Comparison of ENCODE assay signal across 8 cellular contexts in the genomic region with DNA sequence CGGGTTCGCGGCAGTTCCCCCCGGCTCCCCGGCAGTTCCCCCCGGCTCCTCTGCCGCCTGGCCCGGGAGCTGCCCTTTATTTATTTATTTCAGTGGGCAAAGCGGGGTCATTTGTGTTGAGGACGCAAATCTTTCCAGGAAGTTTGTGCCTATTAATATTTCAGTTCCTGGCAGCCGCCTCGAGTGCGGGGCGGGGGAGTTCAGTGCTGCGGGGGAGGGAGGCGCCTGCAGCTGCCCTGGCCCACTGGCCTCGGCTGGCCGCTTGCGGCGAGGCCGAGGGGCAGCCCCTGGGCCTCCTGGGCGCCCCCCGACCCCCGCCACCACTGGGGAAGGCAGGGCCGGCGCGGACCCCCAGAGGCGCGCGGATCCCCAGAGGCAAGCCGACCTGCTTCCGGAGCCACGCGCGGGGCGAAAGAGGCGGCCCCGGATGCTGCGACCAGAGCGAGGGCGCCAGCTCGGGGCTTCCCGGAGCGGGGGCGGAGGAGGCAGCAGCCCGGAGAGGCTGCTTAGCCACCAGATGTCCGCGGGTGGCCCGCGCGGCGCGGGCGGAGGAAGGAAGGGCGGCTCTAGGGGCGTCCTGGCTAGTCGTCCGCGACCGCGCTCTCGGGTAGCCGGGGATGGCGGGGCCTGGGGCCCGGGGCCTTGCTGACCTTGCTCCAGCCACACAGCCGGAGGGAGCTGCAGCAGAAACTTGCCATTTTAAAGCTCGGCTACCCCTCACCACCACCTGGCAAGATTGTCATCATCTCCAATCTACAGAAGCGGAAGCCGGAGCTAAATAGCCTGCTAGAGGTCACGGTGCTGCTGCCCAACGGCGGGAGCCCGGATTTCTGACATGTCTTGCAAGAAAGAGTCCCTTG. TPM values are rescaled to one million over a fixed set of nuclear protein-coding genes. Genes with fewer than 3 reads are reported as not detected.
A peak's percentile ranks its signal among the peaks of the same experiment; 100 is the strongest.
DNase-seq lines count a peak whose midpoint lies in the region; ATAC-seq lines count a peak whose summit lies in the region.

No MANE protein-coding gene starts in this region.

- no peak overlapping the region for H3K23ac ChIP-seq in trophoblast cell (ENCODE audit: low read length)

- peak overlapping the region; percentile 80 for H4K12ac ChIP-seq in trophoblast cell (ENCODE audit: low read depth, low read length)

- peak overlapping the region; percentile 60 for H3K18ac ChIP-seq in trophoblast cell (ENCODE audit: low read length)

- no peaks in the 10 kb centered on the region for H3K36me3 Mint-ChIP-seq in activated naive CD8-positive, alpha-beta T cell treated with anti-CD3 and anti-CD28 coated beads, Interleukin-2, amount 10 ng/mL, durations not matched to agents 7 days and 5 days

- DNase-seq in DMS 273 (lab: John Stamatoyannopoulos, UW; ENCODE audit: unreplicated experiment) = peak; percentile 92
- DNase-seq in SJCRH30 = peak; percentile 67 to 72
- peak; percentile 79 for DNase-seq in activated naive CD8-positive, alpha-beta T cell treated with anti-CD3 and anti-CD28 coated beads, Interleukin-2, amount 10 ng/mL, durations not matched to agents 7 days and 5 days
- DNase-seq in Right ventricle myocardium superior = peak; percentile 83
- DNase-seq in trophoblast cell = peak; percentile 63 to 70

- peak overlapping the region; percentile 78 for H3K4ac ChIP-seq in trophoblast cell (ENCODE audit: low read depth, low read length)

- H2BK12ac ChIP-seq in trophoblast cell (ENCODE audit: low read length) = peak overlapping the region; percentile 17

- H3K27ac ChIP-seq in SJCRH30 (peak overlapping the region; percentile 89), trophoblast cell (ENCODE audit: low read depth, low read length) (peak overlapping the region; percentile 86), urinary bladder (ENCODE audit: low read depth) (peak overlapping the region; percentile 99)

- peak overlapping the region; percentile 71 for H3K9ac ChIP-seq in trophoblast cell (ENCODE audit: low read length)

- no peaks in the 10 kb centered on the region for H3K9me3 Mint-ChIP-seq in activated naive CD8-positive, alpha-beta T cell treated with anti-CD3 and anti-CD28 coated beads, Interleukin-2, amount 10 ng/mL, durations not matched to agents 7 days and 5 days

- H2BK5ac ChIP-seq in trophoblast cell (ENCODE audit: low read depth, low read length, poor library complexity) = peak overlapping the region; percentile 75

- peak overlapping the region; percentile 98 for H4K8ac ChIP-seq in trophoblast cell (ENCODE audit: low read depth, low read length)

- H3K4me2 ChIP-seq in trophoblast cell (ENCODE audit: low read length) = peak overlapping the region; percentile 97

- H2AFZ ChIP-seq in trophoblast cell (ENCODE audit: insufficient read depth, low read length, poor library complexity) = peak overlapping the region; percentile 76

- peaks cover 10% of the 10 kb centered on the region for H3K79me2 ChIP-seq in trophoblast cell (ENCODE audit: control insufficient read depth, insufficient read depth, low read length, poor library complexity)

- H3K4me1 ChIP-seq in SJCRH30 = peaks cover 20% of the 10 kb centered on the region
- peaks cover 12 to 20% of the 10 kb centered on the region in 2 experiments for H3K4me1 ChIP-seq in trophoblast cell (ENCODE audit: control insufficient read depth in 1 of 2, insufficient read depth in 2 of 2, low read length in 2 of 2)
- H3K4me1 ChIP-seq in urinary bladder (ENCODE audit: insufficient read depth) = no peaks in the 10 kb centered on the region

- H3K79me1 ChIP-seq in trophoblast cell (ENCODE audit: low read length) = peaks cover 16% of the 10 kb centered on the region

- peaks cover 8% of the 10 kb centered on the region for H3K4me1 Mint-ChIP-seq in activated naive CD8-positive, alpha-beta T cell treated with anti-CD3 and anti-CD28 coated beads, Interleukin-2, amount 10 ng/mL, durations not matched to agents 7 days and 5 days

- no peak overlapping the region for H2AK5ac ChIP-seq in trophoblast cell (ENCODE audit: low read length)

- H3K27me3 ChIP-seq in SJCRH30 (no peaks in the 10 kb centered on the region), trophoblast cell (ENCODE audit: insufficient read depth, low read length) (no peaks in the 10 kb centered on the region)

- H3K27me3 Mint-ChIP-seq in activated naive CD8-positive, alpha-beta T cell treated with anti-CD3 and anti-CD28 coated beads, Interleukin-2, amount 10 ng/mL, durations not matched to agents 7 days and 5 days = peaks cover 3% of the 10 kb centered on the region

- peak overlapping the region; percentile 72 for H2BK120ac ChIP-seq in trophoblast cell (ENCODE audit: insufficient read depth, low read length, poor library complexity)

- peak overlapping the region; percentile 83 for H3K4me3 ChIP-seq in SJCRH30
- peak overlapping the region; percentile 80 for H3K4me3 ChIP-seq in trophoblast cell (ENCODE audit: low read depth, low read length)
- peak overlapping the region; percentile 76 for H3K4me3 ChIP-seq in urinary bladder (ENCODE audit: low read depth, low read length)

- peak overlapping the region; percentile 83 for H4K91ac ChIP-seq in trophoblast cell (ENCODE audit: low read depth, low read length)

- WGBS in trophoblast cell (ENCODE audit: extremely low coverage, insufficient coverage, insufficient read length) = no CpG with 5 or more reads among the region's 73 CpGs
- under 1% methylated on average over 73 of the region's 73 CpGs for WGBS in urinary bladder

- intact Hi-C loops in Right ventricle myocardium superior (cut with DNase I) = loop anchor here (5.0 kb wide), 1 partner anchor 43 kb away; no protein-coding TSS in a partner anchor

- peak overlapping the region; percentile 84 for H3K14ac ChIP-seq in trophoblast cell (ENCODE audit: low read length)

- H3K4me3 Mint-ChIP-seq in activated naive CD8-positive, alpha-beta T cell treated with anti-CD3 and anti-CD28 coated beads, Interleukin-2, amount 10 ng/mL, durations not matched to agents 7 days and 5 days = peak overlapping the region; percentile 71

- POLR2A ChIA-PET in activated naive CD8-positive, alpha-beta T cell treated with anti-CD3 and anti-CD28 coated beads, Interleukin-2, amount 10 ng/mL, durations not matched to agents 7 days and 5 days (lab: Charles Lee) = interaction anchor here (0.6 to 3.7 kb wide), 13 partner anchors 9 to 682 kb away, joined by 3 to 36 read pairs (median 4); partner anchors contain the start of genes H3-3A, LBR, LIN9 and SDE2

- ATAC-seq in GM19452 (IDR thresholded peaks at IDR 0.05; ENCODE audit: unreplicated experiment) (peak; percentile 81), HG03558 (IDR thresholded peaks at IDR 0.05; ENCODE audit: extremely low read depth, unreplicated experiment) (peak; percentile 50), Right ventricle myocardium superior (ENCODE audit: poor library complexity) (peak; percentile 80)
- peak; percentile 76 for ATAC-seq in activated naive CD8-positive, alpha-beta T cell treated with anti-CD3 and anti-CD28 coated beads, Interleukin-2, amount 10 ng/mL, durations not matched to agents 7 days and 5 days (ENCODE audit: low read depth)

- H3K36me3 ChIP-seq in SJCRH30 = no peaks in the 10 kb centered on the region
- no peaks in the 10 kb centered on the region for H3K36me3 ChIP-seq in trophoblast cell (ENCODE audit: control insufficient read depth in 1 of 2, insufficient read depth in 2 of 2, low read length in 2 of 2)
- no peaks in the 10 kb centered on the region for H3K36me3 ChIP-seq in urinary bladder (ENCODE audit: insufficient read depth)

- H3K9me3 ChIP-seq in SJCRH30 (replicated peaks) (no peaks in the 10 kb centered on the region), trophoblast cell (ENCODE audit: insufficient read depth, low read depth, low read length) (peaks cover 4% of the 10 kb centered on the region)

- peak overlapping the region; percentile 67 for H3K27ac Mint-ChIP-seq in activated naive CD8-positive, alpha-beta T cell treated with anti-CD3 and anti-CD28 coated beads, Interleukin-2, amount 10 ng/mL, durations not matched to agents 7 days and 5 days

RNA-seq across cellular contexts. Expression of gene H3-3A, which starts 48.0 kb away (rescaled TPM):
- total RNA-seq in SJCRH30 (2014; rRNA removed; shearing (Covaris generic)) = 923 and 957 TPM in 2 replicates
- total RNA-seq in activated naive CD8-positive, alpha-beta T cell treated with anti-CD3 and anti-CD28 coated beads, Interleukin-2, amount 10 ng/mL, durations not matched to agents 7 days and 5 days = 100 to 1,000 TPM; 454 to 466 TPM
- total RNA-seq in Right ventricle myocardium superior = 271 TPM
- polyA plus RNA-seq in trophoblast cell (2013) = 1,042 and 1,059 TPM in 2 replicates
- 430 TPM for total RNA-seq in urinary bladder
- 519 TPM for polyA plus RNA-seq in urinary bladder

Comparison
In these comparisons a context has a peak if more than half of its experiments do, and no peak if none do; other contexts are left out.
1. Peak in every context shown above with its lines: DNase-seq, ATAC-seq, H3K4me3 ChIP-seq and H3K27ac ChIP-seq.